Comparison of ENCODE assay signal across 10 cellular contexts in genomic region chr11:58622344-58622743, GRCh38. TPM values are rescaled to one million over a fixed set of nuclear protein-coding genes. Genes with fewer than 3 reads are reported as not detected.
DNase-seq lines count a peak whose midpoint lies in the region; ATAC-seq, FAIRE-seq and TF ChIP-seq lines count a peak whose summit lies in the region.
"Had no signal": no experiment of that assay in that cellular context is flagged by ENCODE, and none has a peak within 500 bp of the region (broad histone marks: within the 10 kb centered on the region; RNA-seq: fewer than 3 reads in every experiment).

Gene CNTF, plus strand, starts transcription at chr11:58622665. Its CDS starts 88 bp downstream, at chr11:58622753.

- peaks cover 7 to 8% of the 10 kb centered on the region in 2 donors for H3K36me3 ChIP-seq in body of pancreas (replicated peaks in 1 of 2; ENCODE audit: insufficient read depth in 1 of 2, low read depth in 2 of 2)
- peaks cover 41 to 44% of the 10 kb centered on the region in 2 donors for H3K36me3 ChIP-seq in muscle layer of duodenum (ENCODE audit: control insufficient read depth in 1 of 2, insufficient read depth in 2 of 2, low read length in 2 of 2)

- H3K4me3 ChIP-seq in body of pancreas: no peak within 1 kb of the TSS
- H3K4me3 ChIP-seq in muscle layer of duodenum (ENCODE audit: low read depth in 1 of 2, low read length in 2 of 2): no peak within 1 kb of the TSS
- H3K4me3 ChIP-seq: upper lobe of right lung had no signal

- FAIRE-seq in GM12891 (lab: Jason Lieb, UNC): no peak

- WGBS in body of pancreas, 2 donors: 60 to 65% methylated on average over 2 of the region's 2 CpGs

- H3K27me3 ChIP-seq in body of pancreas (no peaks in the 10 kb centered on the region), muscle layer of duodenum (ENCODE audit: low read depth, low read length) (no peaks in the 10 kb centered on the region)
- H3K27me3 ChIP-seq: upper lobe of right lung had no signal

- H3K9me3 ChIP-seq in body of pancreas (no peaks in the 10 kb centered on the region), muscle layer of duodenum (ENCODE audit: control insufficient read depth in 1 of 2, low read length in 2 of 2) (no peaks in the 10 kb centered on the region)
- H3K9me3 ChIP-seq: upper lobe of right lung had no signal

- TF ChIP-seq POLR2A in GM12891 (IDR thresholded peaks at IDR 0.05; ENCODE audit: low read depth, low read length) (no peak), body of pancreas (IDR thresholded peaks at IDR 0.05) (no peak)

- DNase-seq in AG20443 (ENCODE audit: low spot score) (peak; percentile 37), GM12891 (ENCODE audit: insufficient read length, low spot score) (no peak), body of pancreas (no peak), NCI-H187 treated with DMSO at 0.1 percent for 48 hours (lab: John Stamatoyannopoulos, UW) (no peak), RKO (ENCODE audit: low spot score) (no peak)
- DNase-seq in stimulated activated naive CD4-positive, alpha-beta T cell (lab: John Stamatoyannopoulos, UW): no peak
- DNase-seq: foreskin fibroblast, MV-4-11, upper lobe of right lung had no signal

- peaks cover 10% of the 10 kb centered on the region for H3K4me1 ChIP-seq in body of pancreas
- H3K4me1 ChIP-seq in muscle layer of duodenum (ENCODE audit: control insufficient read depth in 1 of 2, insufficient read depth in 2 of 2, low read length in 2 of 2): peaks cover 0 to 22% of the 10 kb centered on the region in 2 donors
- H3K4me1 ChIP-seq: upper lobe of right lung had no signal

- H3K27ac ChIP-seq in body of pancreas: peak within 1 kb of the TSS in 1 of 4 donors; percentile 5
- peak within 1 kb of the TSS; percentile 43 for H3K27ac ChIP-seq in muscle layer of duodenum (ENCODE audit: low read length)
- H3K27ac ChIP-seq: upper lobe of right lung had no signal

- ATAC-seq in body of pancreas: peak; percentile 52
- ATAC-seq: upper lobe of right lung had no signal

- intact Hi-C loops in body of pancreas (cut with DNase I): no loop called here

- no peak for TF ChIP-seq CTCF in body of pancreas (IDR thresholded peaks at IDR 0.05)

TF ChIP-seq in GM12891, 5 proteins besides CTCF, POLR2A, EP300 and RAD21:
- 0 out of 2 replicates have a peak, but pooled peaks have one; percentile 40 for TF ChIP-seq POLR2AphosphoS5 (IDR thresholded peaks at IDR 0.05; ENCODE audit: low read depth, low read length)
- TF ChIP-seq PAX5 (IDR thresholded peaks at IDR 0.05; ENCODE audit: insufficient read depth, low read length, severe bottlenecking): no peak
- no peak for TF ChIP-seq SPI1 (IDR thresholded peaks at IDR 0.05; ENCODE audit: low read depth, low read length)
- no peak for TF ChIP-seq TAF1 (IDR thresholded peaks at IDR 0.05; ENCODE audit: low read depth, low read length)
- TF ChIP-seq POU2F2 (IDR thresholded peaks at IDR 0.05; ENCODE audit: low read depth, low read length): no peak

RNA-seq across cellular contexts. Expression of gene CNTF, which starts in this region (rescaled TPM):
- 1.2 TPM for polyA plus RNA-seq in GM12891 (2012; ENCODE audit: low read depth, missing spikeins)
- 1 to 10 TPM in 1 of 2 donors, under 1 TPM in 1; 0.66 to 1.3 TPM for total RNA-seq in body of pancreas
